8 cellular contexts compared by ENCODE assay signal in genomic region chr10:68331455-68332258, GRCh38. TPM values are rescaled to one million over a fixed set of nuclear protein-coding genes. Genes with fewer than 3 reads are reported as not detected.
A peak's percentile ranks its signal among the peaks of the same experiment; 100 is the strongest.
DNase-seq lines count a peak whose midpoint lies in the region; ATAC-seq and TF ChIP-seq lines count a peak whose summit lies in the region.

Gene HNRNPH3 (plus strand): TSS chr10:68332064. CDS start chr10:68337222, 5,158 bp downstream.

- H3K27me3 ChIP-seq in OCI-LY1 (ENCODE audit: insufficient read depth, low read length): no peaks in the 10 kb centered on the region

- H4K20me1 ChIP-seq in OCI-LY1 (ENCODE audit: insufficient read depth, low read length): no peaks in the 10 kb centered on the region

- peaks cover 64% of the 10 kb centered on the region for H3K4me1 ChIP-seq in OCI-LY1 (ENCODE audit: insufficient read depth, low read length, severe bottlenecking)

- peaks cover 38% of the 10 kb centered on the region for H3K36me3 ChIP-seq in OCI-LY1 (ENCODE audit: insufficient read depth, low read length)

- no peak within 1 kb of the TSS for H2AFZ ChIP-seq in OCI-LY1 (ENCODE audit: low read length)

- H3K9me2 ChIP-seq in OCI-LY1 (ENCODE audit: low read depth, low read length): no peaks in the 10 kb centered on the region

- H3K4me1 Mint-ChIP-seq in endothelial cell (ENCODE audit: unreplicated experiment) (peaks cover 42% of the 10 kb centered on the region), mesothelial cell of epicardium (peaks cover 54% of the 10 kb centered on the region)

- H3K27ac Mint-ChIP-seq in endothelial cell (ENCODE audit: unreplicated experiment) (peak within 1 kb of the TSS; percentile 100), mesothelial cell of epicardium (peak within 1 kb of the TSS; percentile 100)

- DNase-seq in DMS 273 (lab: John Stamatoyannopoulos, UW; ENCODE audit: unreplicated experiment) (peak; percentile 98), HuH-7 (ENCODE audit: low spot score) (peak; percentile 82), endothelial cell (ENCODE audit: low spot score) (peak; percentile 99), mesothelial cell of epicardium (ENCODE audit: low spot score in 2 of 2, unreplicated experiment in 2 of 2) (peak; percentile 99 to 100)
- peak; percentile 99 for DNase-seq in activated CD8-positive, alpha-beta memory T cell treated with anti-CD3 and anti-CD28 coated beads, Interleukin-2, amount 50 U/mL, for 4 hours
- DNase-seq in stimulated activated CD8-positive, alpha-beta memory T cell treated with anti-CD3 and anti-CD28 coated beads, Interleukin-15, amount 100 ng/mL, for 4 hours (ENCODE audit: low read depth in 2 of 2): peak; percentile 96 to 97

- no peaks in the 10 kb centered on the region for H3F3A ChIP-seq in OCI-LY1 (ENCODE audit: insufficient read depth, low read length)

- H3K9me3 Mint-ChIP-seq in endothelial cell (ENCODE audit: unreplicated experiment): no peaks in the 10 kb centered on the region
- no peaks in the 10 kb centered on the region for H3K9me3 Mint-ChIP-seq in mesothelial cell of epicardium

- no peaks in the 10 kb centered on the region for H3K9me3 ChIP-seq in OCI-LY1 (ENCODE audit: low read length)

- no peak for TF ChIP-seq CTCF in OCI-LY1 (IDR thresholded peaks at IDR 0.05; ENCODE audit: low read length)
- no peak for TF ChIP-seq CTCF in endothelial cell (IDR thresholded peaks at IDR 0.05; ENCODE audit: unreplicated experiment)
- TF ChIP-seq CTCF in mesothelial cell of epicardium (IDR thresholded peaks at IDR 0.05; ENCODE audit: unreplicated experiment): no peak

- peak within 1 kb of the TSS; percentile 96 for H3K27ac ChIP-seq in OCI-LY1 (ENCODE audit: low read depth, low read length, poor library complexity, severe bottlenecking)

- H3K4me2 ChIP-seq in OCI-LY1 (ENCODE audit: low read length): peak within 1 kb of the TSS; percentile 89

- peak; percentile 80 for ATAC-seq in GM21526 (IDR thresholded peaks at IDR 0.05; ENCODE audit: low FRiP score, unreplicated experiment)

- H3K4me3 Mint-ChIP-seq in endothelial cell (ENCODE audit: unreplicated experiment) (peak within 1 kb of the TSS; percentile 99), mesothelial cell of epicardium (peak within 1 kb of the TSS; percentile 100)

- H3K4me3 ChIP-seq in OCI-LY1 (ENCODE audit: low read depth, low read length, poor library complexity, severe bottlenecking): peak within 1 kb of the TSS; percentile 91

- peaks cover 18% of the 10 kb centered on the region for H3K27me3 Mint-ChIP-seq in endothelial cell (ENCODE audit: unreplicated experiment)
- H3K27me3 Mint-ChIP-seq in mesothelial cell of epicardium (ENCODE audit: low read depth): no peaks in the 10 kb centered on the region

- peak within 1 kb of the TSS; percentile 95 for H3K9ac ChIP-seq in OCI-LY1 (ENCODE audit: low read length)

- H3K79me2 ChIP-seq in OCI-LY1 (ENCODE audit: insufficient read depth, low read length): peaks cover 47% of the 10 kb centered on the region

- H3K36me3 Mint-ChIP-seq in endothelial cell (ENCODE audit: low read depth, unreplicated experiment) (peaks cover 10% of the 10 kb centered on the region), mesothelial cell of epicardium (peaks cover 1% of the 10 kb centered on the region)

RNA-seq across cellular contexts. Expression of gene HNRNPH3, which starts in this region (rescaled TPM):
- 124 TPM for total RNA-seq in endothelial cell (ENCODE audit: unreplicated experiment)
- 164 to 172 TPM (median 165 TPM) in 3 replicates for total RNA-seq in mesothelial cell of epicardium

Comparison
In these comparisons a context has a peak if more than half of its experiments do, and no peak if none do; other contexts are left out.
1. Peak in every context shown above with its lines: DNase-seq, ATAC-seq, H3K4me3 ChIP-seq and H3K27ac ChIP-seq.